ENCODE assay signal across 25 cellular contexts in genomic region chr16:15749985-15750384, GRCh38.
DNase-seq lines count a peak whose midpoint lies in the region; ATAC-seq, FAIRE-seq and TF ChIP-seq lines count a peak whose summit lies in the region.
"Had no signal": no experiment of that assay in that cellular context is flagged by ENCODE, and none has a peak within 500 bp of the region (broad histone marks: within the 10 kb centered on the region; RNA-seq: fewer than 3 reads in every experiment).

No MANE protein-coding gene starts in this region.

- no peak for TF ChIP-seq EP300 in gastroesophageal sphincter (IDR thresholded peaks at IDR 0.05)

- H3K27ac ChIP-seq in gastroesophageal sphincter = peak overlapping the region; percentile 0 to 78 (median 68)
- peak overlapping the region; percentile 69 for H3K27ac ChIP-seq in rectal smooth muscle tissue (ENCODE audit: low read depth, low read length)
- peak overlapping the region; percentile 71 for H3K27ac ChIP-seq in stomach smooth muscle (ENCODE audit: low read length)
- H3K27ac ChIP-seq: A549; BLaER1 treated with 17β-estradiol and CSF1 and Interleukin-3, amounts not matched to agents 10 nM and 100 nM had no signal

- no peak overlapping the region for H3K4me3 ChIP-seq in gastroesophageal sphincter
- no peak overlapping the region for H3K4me3 ChIP-seq in rectal smooth muscle tissue (ENCODE audit: low read length)
- no peak overlapping the region for H3K4me3 ChIP-seq in stomach smooth muscle (ENCODE audit: low read length in 2 of 2)
- H3K4me3 ChIP-seq: A549; BLaER1 treated with 17β-estradiol and CSF1 and Interleukin-3, amounts not matched to agents 10 nM and 100 nM; GM12878; GM23338 had no signal

- H3K4me1 ChIP-seq in gastroesophageal sphincter (peaks cover 0 to 73% (median 0%) of the 10 kb centered on the region in 3 donors), rectal smooth muscle tissue (ENCODE audit: control insufficient read depth, insufficient read depth, low read length) (no peaks in the 10 kb centered on the region), stomach smooth muscle (ENCODE audit: control insufficient read depth, insufficient read depth, low read length) (peaks cover 35% of the 10 kb centered on the region)
- H3K4me1 ChIP-seq: A549, BE2C had no signal

- WGBS in gastroesophageal sphincter (ENCODE audit: low coverage in 1 of 2), 2 donors = no CpG with 5 or more reads among the region's 18 CpGs

- H3K36me3 ChIP-seq in gastroesophageal sphincter (peaks cover 2 to 100% of the 10 kb centered on the region in 2 donors), rectal smooth muscle tissue (ENCODE audit: control insufficient read depth, insufficient read depth, low read length) (peaks cover 49% of the 10 kb centered on the region), stomach smooth muscle (ENCODE audit: control insufficient read depth in 2 of 2, insufficient read depth in 2 of 2, low read length in 2 of 2) (peaks cover 81 to 82% of the 10 kb centered on the region in 2 donors)
- H3K36me3 ChIP-seq: BE2C had no signal

- DNase-seq in cardiac septum (ENCODE audit: low spot score) = no peak
- DNase-seq in NCI-H748 (lab: John Stamatoyannopoulos, UW; ENCODE audit: unreplicated experiment) = no peak
- no peak for DNase-seq in RCC 7860 (ENCODE audit: low spot score)
- DNase-seq: 8988T; ACHN; AML-193; BE2C; CD4-positive, alpha-beta T cell; CD8-positive, alpha-beta memory T cell; DMS 273 treated with DMSO at 0.1 percent for 48 hours; DMS79; EL; GDM1; H9 had no signal

- FAIRE-seq in RCC 7860 (lab: Jason Lieb, UNC) = no peak
- FAIRE-seq: A549, D721Med, GM12878, GM19239 had no signal

- intact Hi-C loops in cardiac septum (cut with DNase I) = no loop called here

- no peaks in the 10 kb centered on the region for H3K27me3 ChIP-seq in gastroesophageal sphincter
- H3K27me3 ChIP-seq in rectal smooth muscle tissue (ENCODE audit: control insufficient read depth, insufficient read depth, low read length) = no peaks in the 10 kb centered on the region
- no peaks in the 10 kb centered on the region for H3K27me3 ChIP-seq in stomach smooth muscle (ENCODE audit: control insufficient read depth in 1 of 2, insufficient read depth in 2 of 2, low read length in 2 of 2)
- H3K27me3 ChIP-seq: BE2C; BLaER1 treated with 17β-estradiol and CSF1 and Interleukin-3, amounts not matched to agents 10 nM and 100 nM had no signal

- ATAC-seq in gastroesophageal sphincter (no peak), GM19397 (IDR thresholded peaks at IDR 0.05; ENCODE audit: unreplicated experiment) (no peak)
- ATAC-seq: GM12878, GM23338, HCT116 had no signal

- H3K9ac ChIP-seq in rectal smooth muscle tissue (ENCODE audit: low read length) (no peak overlapping the region), stomach smooth muscle (ENCODE audit: low read length in 2 of 2) (no peak overlapping the region)
- H3K9ac ChIP-seq: BLaER1 treated with 17β-estradiol and CSF1 and Interleukin-3, amounts not matched to agents 10 nM and 100 nM had no signal

- TF ChIP-seq CTCF in gastroesophageal sphincter (IDR thresholded peaks at IDR 0.05) = no peak

- H3K9me3 ChIP-seq in gastroesophageal sphincter = no peaks in the 10 kb centered on the region
- H3K9me3 ChIP-seq in stomach smooth muscle (ENCODE audit: control insufficient read depth in 2 of 2, low read length in 2 of 2) = no peaks in the 10 kb centered on the region
- H3K9me3 ChIP-seq: A549; BE2C; BLaER1 treated with 17β-estradiol and CSF1 and Interleukin-3, amounts not matched to agents 10 nM and 100 nM had no signal

- TF ChIP-seq POLR2A in gastroesophageal sphincter (IDR thresholded peaks at IDR 0.05) = no peak
